Comparison of ENCODE assay signal across 2 cellular contexts in the genomic region with DNA sequence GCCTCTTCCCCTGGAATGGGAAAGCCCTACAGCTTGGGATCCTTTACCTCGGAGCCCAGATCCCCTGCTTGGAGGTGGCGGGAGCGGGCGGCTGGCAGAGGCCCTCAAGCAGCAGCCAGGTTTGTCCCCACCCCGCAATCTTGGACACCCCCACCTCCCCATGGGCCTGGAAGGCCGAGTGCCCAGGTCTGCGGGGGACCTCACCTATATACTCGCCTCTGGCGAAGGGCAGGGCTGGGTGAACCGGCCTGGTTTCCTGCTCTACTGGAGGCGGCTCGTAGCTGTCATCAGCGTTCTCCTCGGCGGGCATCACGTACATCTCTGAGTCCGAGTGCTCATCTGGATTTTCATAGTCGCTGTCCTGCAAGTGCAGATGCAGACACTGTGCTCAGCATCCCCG.
TF ChIP-seq lines count a peak whose summit lies in the region.

No MANE protein-coding gene starts in this region.

TF ChIP-seq in IMR-90, 13 proteins besides CTCF, POLR2A, EP300 and RAD21:
- no peak for TF ChIP-seq SMC3 (IDR thresholded peaks at IDR 0.05; ENCODE audit: low read depth, low read length)
- no peak for TF ChIP-seq BHLHE40 (IDR thresholded peaks at IDR 0.05; ENCODE audit: low read depth, low read length)
- TF ChIP-seq, protein P1, sequence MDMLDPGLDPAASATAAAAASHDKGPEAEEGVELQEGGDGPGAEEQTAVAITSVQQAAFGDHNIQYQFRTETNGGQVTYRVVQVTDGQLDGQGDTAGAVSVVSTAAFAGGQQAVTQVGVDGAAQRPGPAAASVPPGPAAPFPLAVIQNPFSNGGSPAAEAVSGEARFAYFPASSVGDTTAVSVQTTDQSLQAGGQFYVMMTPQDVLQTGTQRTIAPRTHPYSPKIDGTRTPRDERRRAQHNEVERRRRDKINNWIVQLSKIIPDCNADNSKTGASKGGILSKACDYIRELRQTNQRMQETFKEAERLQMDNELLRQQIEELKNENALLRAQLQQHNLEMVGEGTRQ (IDR thresholded peaks at IDR 0.05; ENCODE audit: low read depth, low read length) = no peak
- TF ChIP-seq FOS (IDR thresholded peaks at IDR 0.05; ENCODE audit: low read depth, low read length) = no peak
- TF ChIP-seq, protein P2, sequence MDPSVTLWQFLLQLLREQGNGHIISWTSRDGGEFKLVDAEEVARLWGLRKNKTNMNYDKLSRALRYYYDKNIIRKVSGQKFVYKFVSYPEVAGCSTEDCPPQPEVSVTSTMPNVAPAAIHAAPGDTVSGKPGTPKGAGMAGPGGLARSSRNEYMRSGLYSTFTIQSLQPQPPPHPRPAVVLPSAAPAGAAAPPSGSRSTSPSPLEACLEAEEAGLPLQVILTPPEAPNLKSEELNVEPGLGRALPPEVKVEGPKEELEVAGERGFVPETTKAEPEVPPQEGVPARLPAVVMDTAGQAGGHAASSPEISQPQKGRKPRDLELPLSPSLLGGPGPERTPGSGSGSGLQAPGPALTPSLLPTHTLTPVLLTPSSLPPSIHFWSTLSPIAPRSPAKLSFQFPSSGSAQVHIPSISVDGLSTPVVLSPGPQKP (IDR thresholded peaks at IDR 0.05; ENCODE audit: borderline replicate concordance, low read depth, low read length) = no peak
- no peak for TF ChIP-seq CHD1 (IDR thresholded peaks at IDR 0.05; ENCODE audit: low read depth, low read length)
- no peak for TF ChIP-seq RCOR1 (IDR thresholded peaks at IDR 0.05; ENCODE audit: insufficient replicate concordance, low read length)
- no peak for TF ChIP-seq MAFK (IDR thresholded peaks at IDR 0.05; ENCODE audit: low read depth, low read length)
- TF ChIP-seq MXI1 (IDR thresholded peaks at IDR 0.05; ENCODE audit: borderline replicate concordance, low read depth, low read length) = no peak
- TF ChIP-seq NFE2L2 (IDR thresholded peaks at IDR 0.05; ENCODE audit: low read depth, low read length) = no peak
- TF ChIP-seq MAZ (IDR thresholded peaks at IDR 0.05; ENCODE audit: borderline replicate concordance, low read depth, low read length) = no peak
- no peak for TF ChIP-seq CEBPB (IDR thresholded peaks at IDR 0.05; ENCODE audit: low read depth, low read length)
- no peak for TF ChIP-seq RFX5 (IDR thresholded peaks at IDR 0.05; ENCODE audit: low read depth, low read length)

TF ChIP-seq in GM12878, 131 proteins besides CTCF, POLR2A, EP300 and RAD21:
- TF ChIP-seq SPI1 (IDR thresholded peaks at IDR 0.05; ENCODE audit: borderline replicate concordance, insufficient read depth, low read depth, low read length) (no peak), CBX3 (IDR thresholded peaks at IDR 0.05; ENCODE audit: borderline replicate concordance, low read depth) (no peak), SREBF1 (IDR thresholded peaks at IDR 0.05; ENCODE audit: low read length) (no peak), POLR2AphosphoS5 (IDR thresholded peaks at IDR 0.05; ENCODE audit: low read length) (no peak), TBL1XR1 (IDR thresholded peaks at IDR 0.05; ENCODE audit: low read depth, low read length) (no peak), MXI1 (IDR thresholded peaks at IDR 0.05; ENCODE audit: low read depth, low read length) (no peak), FOXK2 (IDR thresholded peaks at IDR 0.05) (no peak), MTA3 (IDR thresholded peaks at IDR 0.05; ENCODE audit: borderline replicate concordance, low read length) (no peak), KLF5 (IDR thresholded peaks at IDR 0.05; ENCODE audit: partially characterized antibody) (no peak), JUND (IDR thresholded peaks at IDR 0.05; ENCODE audit: low read depth, low read length) (no peak)
- TF ChIP-seq, protein P3, sequence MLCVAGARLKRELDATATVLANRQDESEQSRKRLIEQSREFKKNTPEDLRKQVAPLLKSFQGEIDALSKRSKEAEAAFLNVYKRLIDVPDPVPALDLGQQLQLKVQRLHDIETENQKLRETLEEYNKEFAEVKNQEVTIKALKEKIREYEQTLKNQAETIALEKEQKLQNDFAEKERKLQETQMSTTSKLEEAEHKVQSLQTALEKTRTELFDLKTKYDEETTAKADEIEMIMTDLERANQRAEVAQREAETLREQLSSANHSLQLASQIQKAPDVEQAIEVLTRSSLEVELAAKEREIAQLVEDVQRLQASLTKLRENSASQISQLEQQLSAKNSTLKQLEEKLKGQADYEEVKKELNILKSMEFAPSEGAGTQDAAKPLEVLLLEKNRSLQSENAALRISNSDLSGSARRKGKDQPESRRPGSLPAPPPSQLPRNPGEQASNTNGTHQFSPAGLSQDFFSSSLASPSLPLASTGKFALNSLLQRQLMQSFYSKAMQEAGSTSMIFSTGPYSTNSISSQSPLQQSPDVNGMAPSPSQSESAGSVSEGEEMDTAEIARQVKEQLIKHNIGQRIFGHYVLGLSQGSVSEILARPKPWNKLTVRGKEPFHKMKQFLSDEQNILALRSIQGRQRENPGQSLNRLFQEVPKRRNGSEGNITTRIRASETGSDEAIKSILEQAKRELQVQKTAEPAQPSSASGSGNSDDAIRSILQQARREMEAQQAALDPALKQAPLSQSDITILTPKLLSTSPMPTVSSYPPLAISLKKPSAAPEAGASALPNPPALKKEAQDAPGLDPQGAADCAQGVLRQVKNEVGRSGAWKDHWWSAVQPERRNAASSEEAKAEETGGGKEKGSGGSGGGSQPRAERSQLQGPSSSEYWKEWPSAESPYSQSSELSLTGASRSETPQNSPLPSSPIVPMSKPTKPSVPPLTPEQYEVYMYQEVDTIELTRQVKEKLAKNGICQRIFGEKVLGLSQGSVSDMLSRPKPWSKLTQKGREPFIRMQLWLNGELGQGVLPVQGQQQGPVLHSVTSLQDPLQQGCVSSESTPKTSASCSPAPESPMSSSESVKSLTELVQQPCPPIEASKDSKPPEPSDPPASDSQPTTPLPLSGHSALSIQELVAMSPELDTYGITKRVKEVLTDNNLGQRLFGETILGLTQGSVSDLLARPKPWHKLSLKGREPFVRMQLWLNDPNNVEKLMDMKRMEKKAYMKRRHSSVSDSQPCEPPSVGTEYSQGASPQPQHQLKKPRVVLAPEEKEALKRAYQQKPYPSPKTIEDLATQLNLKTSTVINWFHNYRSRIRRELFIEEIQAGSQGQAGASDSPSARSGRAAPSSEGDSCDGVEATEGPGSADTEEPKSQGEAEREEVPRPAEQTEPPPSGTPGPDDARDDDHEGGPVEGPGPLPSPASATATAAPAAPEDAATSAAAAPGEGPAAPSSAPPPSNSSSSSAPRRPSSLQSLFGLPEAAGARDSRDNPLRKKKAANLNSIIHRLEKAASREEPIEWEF (IDR thresholded peaks at IDR 0.05; ENCODE audit: insufficient replicate concordance, low read depth, low read length) = no peak
- TF ChIP-seq, protein P4, sequence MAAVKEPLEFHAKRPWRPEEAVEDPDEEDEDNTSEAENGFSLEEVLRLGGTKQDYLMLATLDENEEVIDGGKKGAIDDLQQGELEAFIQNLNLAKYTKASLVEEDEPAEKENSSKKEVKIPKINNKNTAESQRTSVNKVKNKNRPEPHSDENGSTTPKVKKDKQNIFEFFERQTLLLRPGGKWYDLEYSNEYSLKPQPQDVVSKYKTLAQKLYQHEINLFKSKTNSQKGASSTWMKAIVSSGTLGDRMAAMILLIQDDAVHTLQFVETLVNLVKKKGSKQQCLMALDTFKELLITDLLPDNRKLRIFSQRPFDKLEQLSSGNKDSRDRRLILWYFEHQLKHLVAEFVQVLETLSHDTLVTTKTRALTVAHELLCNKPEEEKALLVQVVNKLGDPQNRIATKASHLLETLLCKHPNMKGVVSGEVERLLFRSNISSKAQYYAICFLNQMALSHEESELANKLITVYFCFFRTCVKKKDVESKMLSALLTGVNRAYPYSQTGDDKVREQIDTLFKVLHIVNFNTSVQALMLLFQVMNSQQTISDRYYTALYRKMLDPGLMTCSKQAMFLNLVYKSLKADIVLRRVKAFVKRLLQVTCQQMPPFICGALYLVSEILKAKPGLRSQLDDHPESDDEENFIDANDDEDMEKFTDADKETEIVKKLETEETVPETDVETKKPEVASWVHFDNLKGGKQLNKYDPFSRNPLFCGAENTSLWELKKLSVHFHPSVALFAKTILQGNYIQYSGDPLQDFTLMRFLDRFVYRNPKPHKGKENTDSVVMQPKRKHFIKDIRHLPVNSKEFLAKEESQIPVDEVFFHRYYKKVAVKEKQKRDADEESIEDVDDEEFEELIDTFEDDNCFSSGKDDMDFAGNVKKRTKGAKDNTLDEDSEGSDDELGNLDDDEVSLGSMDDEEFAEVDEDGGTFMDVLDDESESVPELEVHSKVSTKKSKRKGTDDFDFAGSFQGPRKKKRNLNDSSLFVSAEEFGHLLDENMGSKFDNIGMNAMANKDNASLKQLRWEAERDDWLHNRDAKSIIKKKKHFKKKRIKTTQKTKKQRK (IDR thresholded peaks at IDR 0.05; ENCODE audit: low read depth, low read length) = no peak
- TF ChIP-seq, protein P5, sequence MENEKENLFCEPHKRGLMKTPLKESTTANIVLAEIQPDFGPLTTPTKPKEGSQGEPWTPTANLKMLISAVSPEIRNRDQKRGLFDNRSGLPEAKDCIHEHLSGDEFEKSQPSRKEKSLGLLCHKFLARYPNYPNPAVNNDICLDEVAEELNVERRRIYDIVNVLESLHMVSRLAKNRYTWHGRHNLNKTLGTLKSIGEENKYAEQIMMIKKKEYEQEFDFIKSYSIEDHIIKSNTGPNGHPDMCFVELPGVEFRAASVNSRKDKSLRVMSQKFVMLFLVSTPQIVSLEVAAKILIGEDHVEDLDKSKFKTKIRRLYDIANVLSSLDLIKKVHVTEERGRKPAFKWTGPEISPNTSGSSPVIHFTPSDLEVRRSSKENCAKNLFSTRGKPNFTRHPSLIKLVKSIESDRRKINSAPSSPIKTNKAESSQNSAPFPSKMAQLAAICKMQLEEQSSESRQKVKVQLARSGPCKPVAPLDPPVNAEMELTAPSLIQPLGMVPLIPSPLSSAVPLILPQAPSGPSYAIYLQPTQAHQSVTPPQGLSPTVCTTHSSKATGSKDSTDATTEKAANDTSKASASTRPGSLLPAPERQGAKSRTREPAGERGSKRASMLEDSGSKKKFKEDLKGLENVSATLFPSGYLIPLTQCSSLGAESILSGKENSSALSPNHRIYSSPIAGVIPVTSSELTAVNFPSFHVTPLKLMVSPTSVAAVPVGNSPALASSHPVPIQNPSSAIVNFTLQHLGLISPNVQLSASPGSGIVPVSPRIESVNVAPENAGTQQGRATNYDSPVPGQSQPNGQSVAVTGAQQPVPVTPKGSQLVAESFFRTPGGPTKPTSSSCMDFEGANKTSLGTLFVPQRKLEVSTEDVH (IDR thresholded peaks at IDR 0.05; ENCODE audit: low read depth, partially characterized antibody) = no peak
